10 cellular contexts compared by ENCODE assay signal in the genomic region with DNA sequence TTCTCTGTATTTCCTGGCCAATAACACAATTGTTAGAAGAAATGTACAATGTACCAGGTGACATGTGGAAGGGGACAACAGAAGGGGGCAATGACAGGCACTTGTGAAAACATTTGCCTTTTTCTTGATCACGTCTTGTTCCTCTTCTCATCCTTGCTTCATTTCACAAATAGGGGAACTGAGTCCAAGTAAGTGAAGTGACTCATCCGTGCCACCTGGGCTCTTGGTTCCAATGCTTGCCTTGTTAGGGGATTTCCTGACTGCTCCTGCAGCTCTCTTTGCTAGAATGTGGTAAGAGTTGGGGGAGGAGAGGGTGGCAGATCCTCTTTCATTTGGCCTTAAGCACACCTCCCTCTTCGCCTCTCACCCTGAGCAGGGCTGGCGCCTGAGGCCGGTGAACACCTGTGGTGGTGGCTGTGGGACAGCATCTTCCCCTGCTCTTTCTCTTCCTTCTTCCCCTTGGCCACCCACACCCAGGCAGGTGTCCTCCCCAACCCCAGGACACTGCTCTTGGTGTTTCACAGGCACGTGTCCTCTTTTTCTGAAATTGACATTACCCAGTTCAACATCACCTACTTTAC. TPM values are rescaled to one million over a fixed set of nuclear protein-coding genes. Genes with fewer than 3 reads are reported as not detected.
A peak's percentile ranks its signal among the peaks of the same experiment; 100 is the strongest.
DNase-seq lines count a peak whose midpoint lies in the region; ATAC-seq, FAIRE-seq and TF ChIP-seq lines count a peak whose summit lies in the region.
"Had no signal": no experiment of that assay in that cellular context is flagged by ENCODE, and none has a peak within 500 bp of the region (broad histone marks: within the 10 kb centered on the region; RNA-seq: fewer than 3 reads in every experiment).

No MANE protein-coding gene starts in this region.

- peak overlapping the region; percentile 75 for H3K4me2 ChIP-seq in GM12878 (ENCODE audit: control insufficient read depth, insufficient read depth)

- intact Hi-C loops in GM12878 (cut with micrococcal nuclease; ENCODE audit: unreplicated experiment) (loop anchor here (10.0 kb wide), 2 partner anchors 416 to 1536 kb away; a partner anchor contains a TSS), prostate gland (cut with DNase I) (no loop called here), testis (cut with DNase I; ENCODE audit: low total_unique reads) (no loop called here)

- in situ Hi-C loops in GM18951 (cut with MboI; ENCODE audit: low sequenced_read_pairs, unreplicated experiment) (no loop called here), GM12878 (cut with MboI) (loop anchor here (5.0 to 10.0 kb wide), 2 partner anchors 734 to 768 kb away; no protein-coding TSS in a partner anchor)

- peaks cover 32% of the 10 kb centered on the region for H3K79me2 ChIP-seq in GM12878 (ENCODE audit: control insufficient read depth, insufficient read depth, low read length)

- H4K20me1 ChIP-seq in GM12878 (ENCODE audit: control insufficient read depth, insufficient read depth): no peaks in the 10 kb centered on the region

- TF ChIP-seq POLR2A in GM18951 (IDR thresholded peaks at IDR 0.05; ENCODE audit: extremely low read depth, insufficient read depth, insufficient read length): peak; percentile 22
- TF ChIP-seq POLR2A in GM12878 (IDR thresholded peaks at IDR 0.05; ENCODE audit: low read depth, low read length): peak; percentile 69
- no peak for TF ChIP-seq POLR2A in prostate gland (IDR thresholded peaks at IDR 0.05)
- TF ChIP-seq POLR2A in testis (IDR thresholded peaks at IDR 0.05): no peak

- BruUV-seq in GM12878 (replicated peaks; lab: Mats Ljungman, UMichigan): no TSS peak

- 3% methylated on average over 6 of the region's 6 CpGs for WGBS in GM12878 (ENCODE audit: insufficient coverage, insufficient replicate concordance, low lambda C conversion rate, missing lambda C conversion rate)
- WGBS in prostate gland: 75% methylated on average over 6 of the region's 6 CpGs
- 87 to 94% methylated on average over 6 of the region's 6 CpGs for WGBS in testis, 2 donors

- TF ChIP-seq CTCF in GM12878 (IDR thresholded peaks at IDR 0.05 in 2 of 3, conservative IDR thresholded peaks at IDR 0.05 in 1 of 3; ENCODE audit: control insufficient read depth in 2 of 3, extremely low read depth in 1 of 3, insufficient read depth in 1 of 3, low read depth in 3 of 3, low read length in 3 of 3) (0 out of 6 replicates have a peak, but pooled peaks of 1 of the 3 experiments have one; percentile 3), prostate gland (IDR thresholded peaks at IDR 0.05) (no peak), BE2C (IDR thresholded peaks at IDR 0.05; ENCODE audit: low read depth, low read length) (no peak), testis (IDR thresholded peaks at IDR 0.05) (no peak)

- DNase-seq in RPMI8226 (peak; percentile 99), GM12878 (ENCODE audit: low read depth, low spot score) (peak; percentile 100), prostate gland (ENCODE audit: low spot score) (no peak), BE2C (no peak), testis (no peak)
- peak; percentile 21 to 27 for DNase-seq in stimulated activated CD8-positive, alpha-beta memory T cell treated with anti-CD3 and anti-CD28 coated beads, Interleukin-15, amount 100 ng/mL, for 48 hours (ENCODE audit: low read depth in 2 of 2)
- DNase-seq: left cardiac atrium had no signal

- no peak overlapping the region for H2AFZ ChIP-seq in GM12878 (ENCODE audit: control insufficient read depth, low read depth, low read length)

- H3K4me3 ChIP-seq in GM12878 (no peak overlapping the region), prostate gland (no peak overlapping the region), BE2C (ENCODE audit: low read depth, low read length) (no peak overlapping the region), testis (no peak overlapping the region)

- H3K27me3 ChIP-seq in GM12878 (replicated peaks in 1 of 2; ENCODE audit: control insufficient read depth in 2 of 2, insufficient read depth in 2 of 2, low read length in 1 of 2) (no peaks in the 10 kb centered on the region), prostate gland (replicated peaks; ENCODE audit: insufficient read depth) (no peaks in the 10 kb centered on the region), BE2C (peaks cover 33% of the 10 kb centered on the region), testis (no peaks in the 10 kb centered on the region)

- TF ChIP-seq RAD21 in GM12878 (IDR thresholded peaks at IDR 0.05; ENCODE audit: insufficient read depth, low read depth, low read length): 0 out of 2 replicates have a peak, but pooled peaks have one; percentile 15

- peak; percentile 86 for FAIRE-seq in GM12878 (lab: Jason Lieb, UNC)

- H3K36me3 ChIP-seq in GM12878 (ENCODE audit: control insufficient read depth in 2 of 2, insufficient read depth in 2 of 2, low read length in 1 of 2) (peaks cover 0 to 6% of the 10 kb centered on the region in 2 experiments; a peak in 3 of 4 replicates), prostate gland (no peaks in the 10 kb centered on the region), BE2C (no peaks in the 10 kb centered on the region), testis (ENCODE audit: low read depth, missing control alignments) (no peaks in the 10 kb centered on the region)

- SMC1A ChIA-PET in GM12878 (lab: Charles Lee; ENCODE audit: uncharacterized antibody, unreplicated experiment): interaction anchor here (0.5 to 1.7 kb wide), 5 partner anchors 11 to 741 kb away, joined by 3 to 6 read pairs (median 4); no protein-coding TSS in a partner anchor

- H3K9ac ChIP-seq in GM12878 (ENCODE audit: control insufficient read depth, insufficient read depth, low read length): peak overlapping the region; percentile 50

- peak; percentile 75 for ATAC-seq in HG03039 (IDR thresholded peaks at IDR 0.05; ENCODE audit: unreplicated experiment)
- peak; percentile 88 for ATAC-seq in GM12878

- peaks cover 53% of the 10 kb centered on the region for H3K4me1 ChIP-seq in GM12878 (ENCODE audit: control insufficient read depth, insufficient read depth, low read length)
- no peaks in the 10 kb centered on the region for H3K4me1 ChIP-seq in prostate gland (replicated peaks)
- no peaks in the 10 kb centered on the region for H3K4me1 ChIP-seq in BE2C
- no peaks in the 10 kb centered on the region for H3K4me1 ChIP-seq in testis

- peak; percentile 97 to 98 for TF ChIP-seq EP300 in GM12878 (IDR thresholded peaks at IDR 0.05; ENCODE audit: borderline replicate concordance in 1 of 2, control insufficient read depth in 1 of 2, low read depth in 2 of 2, low read length in 2 of 2)

- CTCF ChIA-PET in GM12878 (lab: Yijun Ruan, JAX): interaction anchor here (1.0 to 2.7 kb wide), 5 partner anchors 8 to 73 kb away, joined by 5 to 18 read pairs (median 8); no protein-coding TSS in a partner anchor

- RAD21 ChIA-PET in GM12878 (lab: Charles Lee; ENCODE audit: unreplicated experiment): interaction anchor here (1.2 to 2.4 kb wide), 6 partner anchors 8 to 871 kb away, joined by 3 to 13 read pairs (median 3); a partner anchor contains a TSS

- H3K9me3 ChIP-seq in GM12878 (replicated peaks; ENCODE audit: control insufficient read depth, insufficient read depth, low read length): no peaks in the 10 kb centered on the region
- no peaks in the 10 kb centered on the region for H3K9me3 ChIP-seq in prostate gland
- H3K9me3 ChIP-seq in BE2C: no peaks in the 10 kb centered on the region
- no peaks in the 10 kb centered on the region for H3K9me3 ChIP-seq in testis

- POLR2A ChIA-PET in GM12878 (lab: Charles Lee): interaction anchor here (0.5 to 0.6 kb wide), 3 partner anchors 11 to 333 kb away, joined by 4 read pairs; no protein-coding TSS in a partner anchor

- H3K27ac ChIP-seq in GM12878 (ENCODE audit: control insufficient read depth, insufficient read depth) (peak overlapping the region; percentile 91), prostate gland (no peak overlapping the region), testis (no peak overlapping the region)

RNA-seq across cellular contexts. Expression of a gene that starts 2.2 kb away (rescaled TPM):
- total RNA-seq in GM12878 (2013; cell fraction: nucleolus; rRNA removed): 4.2 and 5.3 TPM in 2 replicates
- 5.1 and 5.7 TPM in 2 replicates for total RNA-seq in GM12878 (2014; rRNA removed)
- 5.8 and 6.0 TPM in 2 replicates for total RNA-seq in GM12878 (2014; rRNA removed; fragmentation: Illumina TruSeq; extraction: Trizol)
- total RNA-seq in GM12878 (2021): 7.7 and 11.4 TPM in 2 replicates
- 3.3 TPM for polyA plus RNA-seq in GM12878 (2011; ENCODE audit: low read depth)
- 2.4 and 2.8 TPM in 2 replicates for polyA plus RNA-seq in GM12878 (2011; rRNA removed)
- 1.5 and 1.6 TPM in 2 replicates for polyA plus RNA-seq in GM12878 (2011; cell fraction: cytosol; rRNA removed)
- 11.0 and 17.7 TPM in 2 replicates for polyA plus RNA-seq in GM12878 (2011; cell fraction: nucleus; rRNA removed)
- polyA plus RNA-seq in GM12878 (2012): 2.5 and 7.6 TPM in 2 replicates
- 5.6 and 7.3 TPM in 2 replicates for polyA plus RNA-seq in GM12878 (2014; fragmentation: Illumina TruSeq; extraction: Trizol)
- 1 to 10 TPM; 5.7 TPM for polyA plus RNA-seq in GM12878 (2014; fragmentation: Nextera tagmentation; extraction: Ambion mirVana)
- 3.9 and 5.5 TPM in 2 replicates for polyA plus RNA-seq in GM12878 (2014; rRNA removed)
- polyA plus RNA-seq in GM12878 (2016; fragmentation: Nextera tagmentation; extraction: Ambion mirVana): 1 to 10 TPM; 3.5 to 3.9 TPM
- 4.0 and 5.3 TPM in 2 replicates for polyA minus RNA-seq in GM12878 (2011; rRNA and poly(A)+ RNA removed)
- 1.1 and 1.4 TPM in 2 replicates for polyA minus RNA-seq in GM12878 (2011; cell fraction: cytosol; rRNA and poly(A)+ RNA removed)
- 7.9 and 10.5 TPM in 2 replicates for polyA minus RNA-seq in GM12878 (2011; cell fraction: nucleus; rRNA and poly(A)+ RNA removed)
- total RNA-seq in prostate gland: 1 to 10 TPM in 1 of 2 donors, not detected in 1; 3.9 TPM
- polyA plus RNA-seq in BE2C (2012; ENCODE audit: insufficient read depth, insufficient read length, low read depth): not detected
- 1 to 10 TPM; 2.4 to 3.0 TPM for total RNA-seq in testis
- 2.9 TPM for polyA plus RNA-seq in testis (ENCODE audit: insufficient read depth, low read depth, low replicate concordance)
- total RNA-seq: T-helper 1 cell treated with Interleukin-12 subunit alpha and Interleukin-12 subunit beta and Interleukin-4 antibody, amounts not matched to agents 30 ng/mL and 1 ng/mL, for 36 hours had no signal

RNA-seq across cellular contexts. Expression of a gene that starts 27.1 kb away (rescaled TPM):
- total RNA-seq in GM12878 (2013; cell fraction: nucleolus; rRNA removed): not detected in 2 replicates
- not detected in 2 replicates for total RNA-seq in GM12878 (2014; rRNA removed)
- not detected in 2 replicates for total RNA-seq in GM12878 (2014; rRNA removed; fragmentation: Illumina TruSeq; extraction: Trizol)
- 0.26 TPM in 1 of 2 replicates, not detected in the other for total RNA-seq in GM12878 (2021)
- polyA plus RNA-seq in GM12878 (2011; ENCODE audit: low read depth): not detected
- not detected in 2 replicates for polyA plus RNA-seq in GM12878 (2011; rRNA removed)
- not detected in 2 replicates for polyA plus RNA-seq in GM12878 (2011; cell fraction: cytosol; rRNA removed)
- not detected in 2 replicates for polyA plus RNA-seq in GM12878 (2011; cell fraction: nucleus; rRNA removed)
- not detected in 2 replicates for polyA plus RNA-seq in GM12878 (2012)
- not detected in 2 replicates for polyA plus RNA-seq in GM12878 (2014; fragmentation: Illumina TruSeq; extraction: Trizol)
- polyA plus RNA-seq in GM12878 (2014; fragmentation: Nextera tagmentation; extraction: Ambion mirVana): not detected
- polyA plus RNA-seq in GM12878 (2014; rRNA removed): not detected in 2 replicates
- not detected for polyA plus RNA-seq in GM12878 (2016; fragmentation: Nextera tagmentation; extraction: Ambion mirVana)
- not detected in 2 replicates for polyA minus RNA-seq in GM12878 (2011; rRNA and poly(A)+ RNA removed)
- polyA minus RNA-seq in GM12878 (2011; cell fraction: cytosol; rRNA and poly(A)+ RNA removed): not detected in 2 replicates
- not detected in 2 replicates for polyA minus RNA-seq in GM12878 (2011; cell fraction: nucleus; rRNA and poly(A)+ RNA removed)
- total RNA-seq in prostate gland: not detected
- polyA plus RNA-seq in BE2C (2012; ENCODE audit: insufficient read depth, insufficient read length, low read depth): not detected
- total RNA-seq in testis: under 1 TPM in 1 of 2 donors, not detected in 1; 0.16 TPM
- 0.98 TPM for polyA plus RNA-seq in testis (ENCODE audit: insufficient read depth, low read depth, low replicate concordance)
- total RNA-seq: left cardiac atrium; T-helper 1 cell treated with Interleukin-12 subunit alpha and Interleukin-12 subunit beta and Interleukin-4 antibody, amounts not matched to agents 30 ng/mL and 1 ng/mL, for 36 hours had no signal

RNA-seq across cellular contexts. Expression of a gene that starts 47.5 kb away (rescaled TPM):
- total RNA-seq in GM12878 (2013; cell fraction: nucleolus; rRNA removed): not detected in 2 replicates
- not detected in 2 replicates for total RNA-seq in GM12878 (2014; rRNA removed)
- not detected in 2 replicates for total RNA-seq in GM12878 (2014; rRNA removed; fragmentation: Illumina TruSeq; extraction: Trizol)
- not detected in 2 replicates for total RNA-seq in GM12878 (2021)
- not detected for polyA plus RNA-seq in GM12878 (2011; ENCODE audit: low read depth)
- not detected in 2 replicates for polyA plus RNA-seq in GM12878 (2011; rRNA removed)
- polyA plus RNA-seq in GM12878 (2011; cell fraction: cytosol; rRNA removed): not detected in 2 replicates
- not detected in 2 replicates for polyA plus RNA-seq in GM12878 (2011; cell fraction: nucleus; rRNA removed)
- polyA plus RNA-seq in GM12878 (2012): not detected in 2 replicates
- polyA plus RNA-seq in GM12878 (2014; fragmentation: Illumina TruSeq; extraction: Trizol): not detected in 2 replicates
- not detected for polyA plus RNA-seq in GM12878 (2014; fragmentation: Nextera tagmentation; extraction: Ambion mirVana)
- 0.05 TPM in 1 of 2 replicates, not detected in the other for polyA plus RNA-seq in GM12878 (2014; rRNA removed)
- polyA plus RNA-seq in GM12878 (2016; fragmentation: Nextera tagmentation; extraction: Ambion mirVana): under 1 TPM in 1 of 2 experiments, not detected in 1; 0.09 TPM
- not detected in 2 replicates for polyA minus RNA-seq in GM12878 (2011; rRNA and poly(A)+ RNA removed)
- not detected in 2 replicates for polyA minus RNA-seq in GM12878 (2011; cell fraction: cytosol; rRNA and poly(A)+ RNA removed)
- not detected in 2 replicates for polyA minus RNA-seq in GM12878 (2011; cell fraction: nucleus; rRNA and poly(A)+ RNA removed)
- total RNA-seq in prostate gland: 10 to 100 TPM; 16.1 to 17.5 TPM
- not detected for polyA plus RNA-seq in BE2C (2012; ENCODE audit: insufficient read depth, insufficient read length, low read depth)
- 1 to 10 TPM; 1.7 to 8.4 TPM for total RNA-seq in testis
- 6.2 TPM for polyA plus RNA-seq in testis (ENCODE audit: insufficient read depth, low read depth, low replicate concordance)
- total RNA-seq: T-helper 1 cell treated with Interleukin-12 subunit alpha and Interleukin-12 subunit beta and Interleukin-4 antibody, amounts not matched to agents 30 ng/mL and 1 ng/mL, for 36 hours had no signal

Comparison
In these comparisons a context has a peak if more than half of its experiments do, and no peak if none do; other contexts are left out.
1. POLR2A ChIP-seq: peak in GM18951 (single experiment) and GM12878 (single experiment); none in prostate gland (single experiment) and testis (single experiment).
2. DNase-seq: peak in RPMI8226 (single experiment), GM12878 (single experiment) and stimulated activated CD8-positive, alpha-beta memory T cell treated with anti-CD3 and anti-CD28 coated beads, Interleukin-15, amount 100 ng/mL, for 48 hours (2 of 2); none in prostate gland (single experiment), BE2C (single experiment) and testis (single experiment).